In the genomic region with DNA sequence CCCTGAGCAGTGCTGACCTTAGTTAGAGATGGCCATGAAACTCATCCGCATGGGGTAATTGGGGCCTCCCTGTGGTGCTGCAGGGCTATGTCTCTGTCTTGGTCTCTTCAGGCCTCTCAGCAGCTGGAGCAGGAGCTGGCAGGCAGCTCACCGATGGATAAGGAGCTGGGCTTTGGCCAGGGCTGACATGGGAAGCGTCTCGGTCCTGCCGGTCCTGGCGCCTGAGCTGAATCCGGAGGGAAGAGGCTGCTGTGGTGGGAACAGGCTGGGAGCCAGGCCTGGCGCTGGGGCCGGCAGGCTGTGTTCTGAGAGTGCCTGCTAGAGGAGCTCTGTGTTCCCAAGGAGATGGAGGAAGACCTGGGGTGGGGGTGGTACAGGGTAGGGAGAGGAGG, we compare ENCODE assay signal across 15 cellular contexts. TPM values are rescaled to one million over a fixed set of nuclear protein-coding genes. Genes with fewer than 3 reads are reported as not detected.
DNase-seq lines count a peak whose midpoint lies in the region; ATAC-seq and TF ChIP-seq lines count a peak whose summit lies in the region.
"Not testable (repeated sequence)": the region's sequence is repeated elsewhere in the genome, so short reads cannot be mapped to it uniquely, and the experiment has no call there.
"Had no signal": no experiment of that assay in that cellular context is flagged by ENCODE, and none has a peak within 500 bp of the region (broad histone marks: within the 10 kb centered on the region; RNA-seq: fewer than 3 reads in every experiment).

No MANE protein-coding gene starts in this region.

- not testable (repeated sequence) for H2AFZ ChIP-seq in DND-41 (ENCODE audit: low read depth, low read length)

- H3K4me1 ChIP-seq in DND-41 (ENCODE audit: insufficient read depth, low read length), result peaks cover 90% of the 10 kb centered on the region
- H3K4me1 ChIP-seq in colonic mucosa, transverse colon: not testable (repeated sequence)
- H3K4me1 ChIP-seq in neutrophil (ENCODE audit: control insufficient read depth in 1 of 2, insufficient read depth in 1 of 2, low read depth in 1 of 2, low read length in 1 of 2), result peaks cover 63 to 64% of the 10 kb centered on the region in 2 experiments

- DNase-seq in DND-41 (peak; percentile 39), iPS-NIHi11 (ENCODE audit: low spot score) (peak; percentile 34)
- peak; percentile 57 to 64 for DNase-seq in activated T-cell treated with anti-CD3 and anti-CD28 coated beads, Interleukin-2, amount 50 U/mL, for 48 hours
- not testable (repeated sequence) for DNase-seq in colonic mucosa, transverse colon

- H3K27me3 ChIP-seq in DND-41 (ENCODE audit: insufficient read depth, low read length, poor library complexity); colonic mucosa; neutrophil; transverse colon: not testable (repeated sequence)

- H3K4me1 Mint-ChIP-seq in IgD-negative memory B cell, result peaks cover 11 to 41% (median 29%) of the 10 kb centered on the region in 3 donors
- peaks cover 78% of the 10 kb centered on the region for H3K4me1 Mint-ChIP-seq in T-helper 1 cell treated with Interleukin-12 subunit alpha and Interleukin-12 subunit beta and Interleukin-4 antibody, amounts not matched to agents 30 μg/mL and 1 μg/mL, for 36 hours (ENCODE audit: low read depth)

- H3K27ac ChIP-seq in DND-41 (ENCODE audit: low read length), result peak overlapping the region; percentile 94
- H3K27ac ChIP-seq in colonic mucosa, result peak overlapping the region; percentile 40
- peak overlapping the region; percentile 91 for H3K27ac ChIP-seq in neutrophil
- peak overlapping the region; percentile 44 to 62 (median 61) for H3K27ac ChIP-seq in transverse colon

- not testable (repeated sequence) for H3K79me2 ChIP-seq in DND-41 (ENCODE audit: insufficient read depth, low read length)

- H3K9ac ChIP-seq in DND-41 (ENCODE audit: low read depth, low read length), result peak overlapping the region; percentile 61
- not testable (repeated sequence) for H3K9ac ChIP-seq in colonic mucosa (ENCODE audit: low read depth in 2 of 2, low read length in 2 of 2)

- H3K27me3 Mint-ChIP-seq in IgD-negative memory B cell; T-helper 1 cell treated with Interleukin-12 subunit alpha and Interleukin-12 subunit beta and Interleukin-4 antibody, amounts not matched to agents 30 μg/mL and 1 μg/mL, for 36 hours (ENCODE audit: low read depth): not testable (repeated sequence)

- H3K4me2 ChIP-seq in DND-41 (ENCODE audit: insufficient read depth, low read length), result peak overlapping the region; percentile 51

- not testable (repeated sequence) for TF ChIP-seq POLR2A in transverse colon (IDR thresholded peaks at IDR 0.05)

- H3K36me3 Mint-ChIP-seq in IgD-negative memory B cell, result not testable (repeated sequence)
- H3K36me3 Mint-ChIP-seq in T-helper 1 cell treated with Interleukin-12 subunit alpha and Interleukin-12 subunit beta and Interleukin-4 antibody, amounts not matched to agents 30 μg/mL and 1 μg/mL, for 36 hours (ENCODE audit: low read depth), result peaks cover 30% of the 10 kb centered on the region

- peak overlapping the region in 1 of 2 experiments; percentile 38; a peak in 2 of 4 replicates for H3K4me3 ChIP-seq in DND-41 (ENCODE audit: low read depth in 1 of 2, low read length in 2 of 2)
- H3K4me3 ChIP-seq in colonic mucosa, transverse colon: not testable (repeated sequence)
- peak overlapping the region; percentile 58 to 59 for H3K4me3 ChIP-seq in neutrophil (ENCODE audit: low read depth in 1 of 2, low read length in 1 of 2)

- not testable (repeated sequence) for H3K9me3 Mint-ChIP-seq in IgD-negative memory B cell; T-helper 1 cell treated with Interleukin-12 subunit alpha and Interleukin-12 subunit beta and Interleukin-4 antibody, amounts not matched to agents 30 μg/mL and 1 μg/mL, for 36 hours

- ATAC-seq in DND-41 (ENCODE audit: insufficient read depth, low read depth), result not testable (repeated sequence)

- in situ Hi-C loops in transverse colon (cut with MboI; ENCODE audit: low pct_ligation_motif_present in 1 of 4, low pct_unique_long_range_greater_than_20kb in 1 of 4, low sequenced_read_pairs in 3 of 4), result not testable (repeated sequence)

- WGBS in transverse colon (ENCODE audit: low coverage in 1 of 2), 2 donors, result 29% methylated on average over 5 of the region's 9 CpGs; no CpG with 5 or more reads in 1 of the 2 donors

- intact Hi-C loops in colonic mucosa (cut with DNase I); transverse colon (cut with DNase I; ENCODE audit: low total_unique reads): not testable (repeated sequence)

- not testable (repeated sequence) for TF ChIP-seq EP300 in transverse colon (IDR thresholded peaks at IDR 0.05; ENCODE audit: low read depth)

- peak overlapping the region; percentile 2 to 94 (median 60) for H3K27ac Mint-ChIP-seq in IgD-negative memory B cell
- H3K27ac Mint-ChIP-seq in T-helper 1 cell treated with Interleukin-12 subunit alpha and Interleukin-12 subunit beta and Interleukin-4 antibody, amounts not matched to agents 30 μg/mL and 1 μg/mL, for 36 hours, result peak overlapping the region; percentile 94

- peak overlapping the region in 2 of 4 donors; percentile 80 to 89 for H3K4me3 Mint-ChIP-seq in IgD-negative memory B cell
- peak overlapping the region; percentile 71 for H3K4me3 Mint-ChIP-seq in T-helper 1 cell treated with Interleukin-12 subunit alpha and Interleukin-12 subunit beta and Interleukin-4 antibody, amounts not matched to agents 30 μg/mL and 1 μg/mL, for 36 hours

- H4K20me1 ChIP-seq in DND-41 (ENCODE audit: insufficient read depth, low read length), result not testable (repeated sequence)

- not testable (repeated sequence) for TF ChIP-seq CTCF in DND-41 (IDR thresholded peaks at IDR 0.05; ENCODE audit: borderline replicate concordance, extremely low read depth, low read length, poor library complexity, severe bottlenecking); colonic mucosa (IDR thresholded peaks at IDR 0.05); neutrophil (IDR thresholded peaks at IDR 0.05); transverse colon (IDR thresholded peaks at IDR 0.05)

- not testable (repeated sequence) for H3K9me3 ChIP-seq in DND-41 (ENCODE audit: insufficient read depth, low read length, severe bottlenecking); colonic mucosa; neutrophil; transverse colon

- H3K36me3 ChIP-seq in DND-41 (ENCODE audit: insufficient read depth, low read length); colonic mucosa; transverse colon: not testable (repeated sequence)
- peaks cover 34% of the 10 kb centered on the region for H3K36me3 ChIP-seq in neutrophil

RNA-seq across cellular contexts. Expression of gene IL32, which starts 10.1 kb away (rescaled TPM):
- 59.8 TPM for polyA plus RNA-seq in IgD-negative memory B cell
- total RNA-seq in colonic mucosa (100 to 1,000 TPM; 256 to 329 TPM), transverse colon (100 to 1,000 TPM in 3 of 4 donors, 10 to 100 TPM in 1; 21.9 to 720 (median 492) TPM)
- total RNA-seq: SK-MEL-5 had no signal

RNA-seq across cellular contexts. Expression of gene ZSCAN10, which starts 23.6 kb away (rescaled TPM):
- not detected for polyA plus RNA-seq in IgD-negative memory B cell
- under 1 TPM in 1 of 2 donors, not detected in 1; 0.86 TPM for total RNA-seq in colonic mucosa
- not detected for total RNA-seq in transverse colon
- total RNA-seq: IMR-90, PC-3, posterior vena cava, smooth muscle cell, suprapubic skin had no signal
- polyA plus RNA-seq: AG04450, IMR-90, smooth muscle cell had no signal

RNA-seq across cellular contexts. Expression of gene MMP25, which starts 29.2 kb away (rescaled TPM):
- polyA plus RNA-seq in IgD-negative memory B cell, result 0.40 TPM
- total RNA-seq in colonic mucosa (under 1 TPM; 0.44 to 0.88 TPM), transverse colon (1 to 10 TPM in 3 of 4 donors, not detected in 1; 1.6 to 9.4 (median 1.8) TPM)
- total RNA-seq: IMR-90 had no signal
- polyA plus RNA-seq: AG04450 had no signal

RNA-seq across cellular contexts. Expression of gene ZNF205, which starts 36.8 kb away (rescaled TPM):
- not detected for polyA plus RNA-seq in IgD-negative memory B cell
- total RNA-seq in colonic mucosa, result 10 to 100 TPM in 1 of 2 donors, 1 to 10 TPM in 1; 9.9 to 10.5 TPM
- total RNA-seq in transverse colon, result 10 to 100 TPM in 3 of 4 donors, 1 to 10 TPM in 1; 5.2 to 16.3 (median 15.5) TPM

RNA-seq across cellular contexts. Expression of gene BICDL2, which starts 38.8 kb away (rescaled TPM):
- polyA plus RNA-seq in IgD-negative memory B cell, result not detected
- 10 to 100 TPM; 56.6 to 83.9 TPM for total RNA-seq in colonic mucosa
- total RNA-seq in transverse colon, result 100 to 1,000 TPM; 123 to 357 (median 167) TPM
- polyA plus RNA-seq: AG04450 had no signal

Comparison
In these comparisons a context has a peak if more than half of its experiments do, and no peak if none do; other contexts are left out.
1. H3K27ac ChIP-seq: peak in every context shown above with its lines; median percentile 94 in DND-41; 91 in neutrophil; 61 in transverse colon; 40 in colonic mucosa.